Comparison of ENCODE assay signal across 8 cellular contexts in genomic region chr12:6278439-6279255, GRCh38. TPM values are rescaled to one million over a fixed set of nuclear protein-coding genes. Genes with fewer than 3 reads are reported as not detected.
DNase-seq lines count a peak whose midpoint lies in the region; ATAC-seq and TF ChIP-seq lines count a peak whose summit lies in the region.

No MANE protein-coding gene starts in this region.

- no peaks in the 10 kb centered on the region for H3K79me2 ChIP-seq in OCI-LY3 (ENCODE audit: low read length)

- H3K9ac ChIP-seq in OCI-LY3 (ENCODE audit: low read length): peak overlapping the region; percentile 64

- peaks cover 6% of the 10 kb centered on the region for H3K4me1 Mint-ChIP-seq in activated T-cell treated with anti-CD3 and anti-CD28 coated beads, Interleukin-2, amount 50 U/mL, for 4 hours (ENCODE audit: low read depth)

- H3K36me3 Mint-ChIP-seq in activated T-cell treated with anti-CD3 and anti-CD28 coated beads, Interleukin-2, amount 50 U/mL, for 4 hours (ENCODE audit: insufficient read depth): no peaks in the 10 kb centered on the region

- H3K27me3 ChIP-seq in BE2C (no peaks in the 10 kb centered on the region), OCI-LY3 (ENCODE audit: low read depth, low read length) (peaks cover 34% of the 10 kb centered on the region), esophagus muscularis mucosa (no peaks in the 10 kb centered on the region), muscle layer of duodenum (ENCODE audit: low read depth, low read length) (no peaks in the 10 kb centered on the region)

- 21% methylated on average over 41 of the region's 88 CpGs for WGBS in esophagus muscularis mucosa

- TF ChIP-seq EP300 in esophagus muscularis mucosa (IDR thresholded peaks at IDR 0.05): no peak

- H4K20me1 ChIP-seq in OCI-LY3 (ENCODE audit: insufficient read depth, low read length): no peaks in the 10 kb centered on the region; the same call in 1 of the 2 replicates

- H3K4me3 Mint-ChIP-seq in activated T-cell treated with anti-CD3 and anti-CD28 coated beads, Interleukin-2, amount 50 U/mL, for 4 hours: peak overlapping the region; percentile 84

- H3K9me3 ChIP-seq in BE2C (no peaks in the 10 kb centered on the region), OCI-LY3 (ENCODE audit: insufficient read depth, low read length) (no peaks in the 10 kb centered on the region), esophagus muscularis mucosa (no peaks in the 10 kb centered on the region), muscle layer of duodenum (ENCODE audit: control insufficient read depth in 1 of 2, low read length in 2 of 2) (no peaks in the 10 kb centered on the region)

- TF ChIP-seq CTCF in BE2C (IDR thresholded peaks at IDR 0.05; ENCODE audit: low read depth, low read length) (peak; percentile 44), OCI-LY3 (IDR thresholded peaks at IDR 0.05; ENCODE audit: low read depth, low read length) (peak; percentile 46), esophagus muscularis mucosa (IDR thresholded peaks at IDR 0.05) (peak; percentile 99 to 100 (median 99))

- intact Hi-C loops in esophagus muscularis mucosa (cut with DNase I): loop anchor here (1.0 kb wide), 1 partner anchor 80 kb away; no protein-coding TSS in a partner anchor

- DNase-seq in BE2C (peak; percentile 92), esophagus muscularis mucosa (ENCODE audit: extremely low spot score) (no peak)
- DNase-seq in activated T-cell treated with anti-CD3 and anti-CD28 coated beads, Interleukin-2, amount 50 U/mL, for 4 hours: peak; percentile 85
- DNase-seq in stimulated activated CD8-positive, alpha-beta memory T cell treated with anti-CD3 and anti-CD28 coated beads, Interleukin-7, amount 100 ng/mL, for 1 hour (ENCODE audit: low read depth in 2 of 2): peak; percentile 69 to 78

- no peak for TF ChIP-seq POLR2A in esophagus muscularis mucosa (IDR thresholded peaks at IDR 0.05; ENCODE audit: low read depth)

- peak overlapping the region; percentile 80 for H2AFZ ChIP-seq in OCI-LY3 (ENCODE audit: low read depth, low read length)

- peak; percentile 81 for ATAC-seq in GM19025 (IDR thresholded peaks at IDR 0.05; ENCODE audit: low read depth, unreplicated experiment)
- peak; percentile 82 for ATAC-seq in HG03432 (IDR thresholded peaks at IDR 0.05; ENCODE audit: unreplicated experiment)
- peak; percentile 91 to 94 for ATAC-seq in activated T-cell treated with anti-CD3 and anti-CD28 coated beads, Interleukin-2, amount 50 U/mL, for 4 hours

- H3K4me1 ChIP-seq in BE2C (peaks cover 17% of the 10 kb centered on the region), OCI-LY3 (ENCODE audit: low read length) (peaks cover 4% of the 10 kb centered on the region), esophagus muscularis mucosa (peaks cover 45 to 56% (median 49%) of the 10 kb centered on the region in 4 donors), muscle layer of duodenum (ENCODE audit: control insufficient read depth in 1 of 2, insufficient read depth in 2 of 2, low read length in 2 of 2) (peaks cover 14% of the 10 kb centered on the region in 2 donors)

- peak overlapping the region; percentile 53 for H3K4me3 ChIP-seq in BE2C (ENCODE audit: low read depth, low read length)
- peak overlapping the region; percentile 84 for H3K4me3 ChIP-seq in OCI-LY3 (ENCODE audit: low read length)
- H3K4me3 ChIP-seq in esophagus muscularis mucosa: peak overlapping the region; percentile 57 to 62 (median 61)
- H3K4me3 ChIP-seq in muscle layer of duodenum (ENCODE audit: low read depth in 1 of 2, low read length in 2 of 2): peak overlapping the region; percentile 48 to 56

- H3K27ac ChIP-seq in OCI-LY3 (ENCODE audit: low read length) (no peak overlapping the region), esophagus muscularis mucosa (replicated peaks in 1 of 4) (peak overlapping the region; percentile 88 to 95 (median 94)), muscle layer of duodenum (ENCODE audit: low read length) (peak overlapping the region; percentile 63)

- peak overlapping the region; percentile 78 for H3K4me2 ChIP-seq in OCI-LY3 (ENCODE audit: low read length)

- H3K9me3 Mint-ChIP-seq in activated T-cell treated with anti-CD3 and anti-CD28 coated beads, Interleukin-2, amount 50 U/mL, for 4 hours: no peaks in the 10 kb centered on the region

- peaks cover 40% of the 10 kb centered on the region for H3K27me3 Mint-ChIP-seq in activated T-cell treated with anti-CD3 and anti-CD28 coated beads, Interleukin-2, amount 50 U/mL, for 4 hours (ENCODE audit: low read depth)

- H3K36me3 ChIP-seq in BE2C: no peaks in the 10 kb centered on the region
- no peaks in the 10 kb centered on the region for H3K36me3 ChIP-seq in OCI-LY3 (replicated peaks; ENCODE audit: low read depth, low read length)
- H3K36me3 ChIP-seq in esophagus muscularis mucosa: no peaks in the 10 kb centered on the region
- no peaks in the 10 kb centered on the region for H3K36me3 ChIP-seq in muscle layer of duodenum (ENCODE audit: control insufficient read depth in 1 of 2, insufficient read depth in 2 of 2, low read length in 2 of 2)

RNA-seq across cellular contexts. Expression of gene PLEKHG6, which starts 31.8 kb away (rescaled TPM):
- 0.23 TPM for polyA plus RNA-seq in BE2C (2012; ENCODE audit: insufficient read depth, insufficient read length, low read depth)
- not detected for total RNA-seq in activated T-cell treated with anti-CD3 and anti-CD28 coated beads, Interleukin-2, amount 50 U/mL, for 4 hours
- total RNA-seq in esophagus muscularis mucosa: under 1 TPM in 2 of 4 donors, not detected in 2; 0.52 to 0.75 TPM

Comparison
In these comparisons a context has a peak if more than half of its experiments do, and no peak if none do; other contexts are left out.
1. CTCF ChIP-seq: peak in every context shown above with its lines; median percentile 99 in esophagus muscularis mucosa; 46 in OCI-LY3; 44 in BE2C.